In the genomic region with DNA sequence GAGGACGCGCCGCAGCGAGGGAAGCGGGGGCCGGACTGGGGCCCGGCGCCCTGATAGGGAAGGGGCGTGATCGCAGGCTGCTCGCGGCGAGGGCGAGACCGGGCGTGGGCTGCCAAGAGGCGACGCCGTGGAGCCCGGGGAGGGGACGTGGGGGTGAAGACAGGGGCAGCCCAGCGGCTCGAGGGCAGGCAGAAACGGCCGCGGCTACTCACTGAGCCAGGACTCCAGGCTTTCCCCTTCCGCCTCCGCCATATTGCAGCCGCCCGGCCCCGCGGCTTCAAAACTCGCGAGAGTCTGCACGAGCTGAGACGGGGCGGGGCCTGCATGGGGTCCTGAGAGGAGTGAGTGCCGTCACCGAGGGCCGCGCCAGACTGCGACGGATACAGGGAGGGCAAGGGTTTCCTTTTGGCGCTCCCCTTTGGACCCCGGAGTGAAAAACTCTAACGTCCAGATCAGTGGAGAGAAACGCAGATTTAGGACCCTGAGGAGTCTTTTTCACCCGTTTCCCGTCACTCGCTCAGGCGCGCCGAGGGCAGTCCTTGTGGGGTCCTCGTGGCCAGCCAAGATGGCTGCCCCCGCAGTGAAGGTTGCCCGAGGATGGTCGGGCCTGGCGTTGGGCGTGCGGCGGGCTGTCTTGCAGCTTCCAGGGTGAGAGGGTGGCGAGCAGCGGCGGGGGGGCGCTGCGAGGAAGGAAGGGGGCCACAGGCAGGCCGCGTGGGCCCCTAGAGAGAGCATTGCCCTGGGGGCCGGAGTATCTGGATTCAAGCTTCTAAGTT, we compare ENCODE assay signal across 8 cellular contexts. TPM values are rescaled to one million over a fixed set of nuclear protein-coding genes. Genes with fewer than 3 reads are reported as not detected.
DNase-seq lines count a peak whose midpoint lies in the region; ATAC-seq, FAIRE-seq and TF ChIP-seq lines count a peak whose summit lies in the region.

A gene with protein sequence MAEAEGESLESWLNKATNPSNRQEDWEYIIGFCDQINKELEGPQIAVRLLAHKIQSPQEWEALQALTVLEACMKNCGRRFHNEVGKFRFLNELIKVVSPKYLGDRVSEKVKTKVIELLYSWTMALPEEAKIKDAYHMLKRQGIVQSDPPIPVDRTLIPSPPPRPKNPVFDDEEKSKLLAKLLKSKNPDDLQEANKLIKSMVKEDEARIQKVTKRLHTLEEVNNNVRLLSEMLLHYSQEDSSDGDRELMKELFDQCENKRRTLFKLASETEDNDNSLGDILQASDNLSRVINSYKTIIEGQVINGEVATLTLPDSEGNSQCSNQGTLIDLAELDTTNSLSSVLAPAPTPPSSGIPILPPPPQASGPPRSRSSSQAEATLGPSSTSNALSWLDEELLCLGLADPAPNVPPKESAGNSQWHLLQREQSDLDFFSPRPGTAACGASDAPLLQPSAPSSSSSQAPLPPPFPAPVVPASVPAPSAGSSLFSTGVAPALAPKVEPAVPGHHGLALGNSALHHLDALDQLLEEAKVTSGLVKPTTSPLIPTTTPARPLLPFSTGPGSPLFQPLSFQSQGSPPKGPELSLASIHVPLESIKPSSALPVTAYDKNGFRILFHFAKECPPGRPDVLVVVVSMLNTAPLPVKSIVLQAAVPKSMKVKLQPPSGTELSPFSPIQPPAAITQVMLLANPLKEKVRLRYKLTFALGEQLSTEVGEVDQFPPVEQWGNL (minus strand): TSS at position 271 of the 776 bp plus-strand sequence. CDS start 19 bp downstream, at position 252.
A gene (plus strand): TSS at position 544 of the 776 bp plus-strand sequence. CDS start 22 bp downstream, at position 566.

- H3K27ac Mint-ChIP-seq in activated T-helper 2 cell treated with anti-CD3 and anti-CD28 coated beads, Interferon-gamma antibody, Interleukin-2, Interleukin-4, amounts not matched to agents 10 μg/mL and 5 μg/mL and 100 μg/mL, durations not matched to agents 14 hours and 24 hours and 36 hours: peak within 1 kb of the TSS; percentile 100
- peak within 1 kb of the TSS; percentile 100 for H3K27ac Mint-ChIP-seq in nephron
- H3K27ac Mint-ChIP-seq in stimulated activated naive CD8-positive, alpha-beta T cell treated with anti-CD3 and anti-CD28 coated beads, Interleukin-15, Interleukin-2, amounts not matched to agents 100 ng/mL and 50 ng/mL, for 24 hours: peak within 1 kb of the TSS; percentile 99

- H3K27ac ChIP-seq in DOHH2 (ENCODE audit: low read depth, low read length) (peak within 1 kb of the TSS; percentile 70), RWPE2 (ENCODE audit: poor library complexity, severe bottlenecking) (peak within 1 kb of the TSS; percentile 74)

- H2AFZ ChIP-seq in Loucy (ENCODE audit: low read length): peak within 1 kb of the TSS; percentile 82

- H3K4me3 ChIP-seq in DOHH2 (ENCODE audit: low read length) (peak within 1 kb of the TSS; percentile 91), Loucy (ENCODE audit: low read length, poor library complexity, severe bottlenecking) (peak within 1 kb of the TSS; percentile 93), RWPE2 (ENCODE audit: severe bottlenecking) (peak within 1 kb of the TSS; percentile 71)

- no peaks in the 10 kb centered on the region for H3K9me3 Mint-ChIP-seq in activated T-helper 2 cell treated with anti-CD3 and anti-CD28 coated beads, Interferon-gamma antibody, Interleukin-2, Interleukin-4, amounts not matched to agents 10 μg/mL and 5 μg/mL and 100 μg/mL, durations not matched to agents 14 hours and 24 hours and 36 hours
- H3K9me3 Mint-ChIP-seq in nephron: no peaks in the 10 kb centered on the region
- H3K9me3 Mint-ChIP-seq in stimulated activated naive CD8-positive, alpha-beta T cell treated with anti-CD3 and anti-CD28 coated beads, Interleukin-15, Interleukin-2, amounts not matched to agents 100 ng/mL and 50 ng/mL, for 24 hours: no peaks in the 10 kb centered on the region

- H3F3A ChIP-seq in DOHH2 (ENCODE audit: control insufficient read depth, insufficient read depth) (peaks cover 3% of the 10 kb centered on the region; the same call in 1 of the 2 replicates), Loucy (ENCODE audit: low read depth) (no peaks in the 10 kb centered on the region)

- peak; percentile 87 for TF ChIP-seq POLR2A in H54 (IDR thresholded peaks at IDR 0.05; ENCODE audit: low read depth, low read length)

- H3K4me1 Mint-ChIP-seq in activated T-helper 2 cell treated with anti-CD3 and anti-CD28 coated beads, Interferon-gamma antibody, Interleukin-2, Interleukin-4, amounts not matched to agents 10 μg/mL and 5 μg/mL and 100 μg/mL, durations not matched to agents 14 hours and 24 hours and 36 hours (ENCODE audit: low read depth): peaks cover 43% of the 10 kb centered on the region
- H3K4me1 Mint-ChIP-seq in nephron: peaks cover 51% of the 10 kb centered on the region
- H3K4me1 Mint-ChIP-seq in stimulated activated naive CD8-positive, alpha-beta T cell treated with anti-CD3 and anti-CD28 coated beads, Interleukin-15, Interleukin-2, amounts not matched to agents 100 ng/mL and 50 ng/mL, for 24 hours (ENCODE audit: low read depth): peaks cover 68% of the 10 kb centered on the region

- peak within 1 kb of the TSS; percentile 88 for H3K4me2 ChIP-seq in DOHH2 (ENCODE audit: low read length)
- peak within 1 kb of the TSS; percentile 98 for H3K4me2 ChIP-seq in Loucy (ENCODE audit: low read depth, low read length, poor library complexity, severe bottlenecking)

- H3K27me3 ChIP-seq in DOHH2 (ENCODE audit: control insufficient read depth, low read length) (no peaks in the 10 kb centered on the region), Loucy (ENCODE audit: insufficient read depth, low read length, poor library complexity, severe bottlenecking) (no peaks in the 10 kb centered on the region), RWPE2 (ENCODE audit: insufficient read depth, poor library complexity, severe bottlenecking) (no peaks in the 10 kb centered on the region)

- intact Hi-C loops in activated T-helper 2 cell treated with anti-CD3 and anti-CD28 coated beads, Interferon-gamma antibody, Interleukin-2, Interleukin-4, amounts not matched to agents 10 μg/mL and 5 μg/mL and 100 μg/mL, durations not matched to agents 14 hours and 24 hours and 36 hours (cut with micrococcal nuclease): loop anchor here (1.0 to 10.0 kb wide), 4 partner anchors 9 to 323 kb away; a partner anchor contains a TSS

- H4K20me1 ChIP-seq in DOHH2 (ENCODE audit: control insufficient read depth, insufficient read depth, low read depth, low read length) (peaks cover 14% of the 10 kb centered on the region; the same call in 1 of the 2 replicates), Loucy (ENCODE audit: insufficient read depth, low read length, poor library complexity, severe bottlenecking) (peaks cover 13% of the 10 kb centered on the region)

- peak within 1 kb of the TSS; percentile 94 for H3K9ac ChIP-seq in Loucy (ENCODE audit: low read depth, low read length, poor library complexity, severe bottlenecking)

- H3K4me3 Mint-ChIP-seq in activated T-helper 2 cell treated with anti-CD3 and anti-CD28 coated beads, Interferon-gamma antibody, Interleukin-2, Interleukin-4, amounts not matched to agents 10 μg/mL and 5 μg/mL and 100 μg/mL, durations not matched to agents 14 hours and 24 hours and 36 hours (ENCODE audit: low read depth): peak within 1 kb of the TSS; percentile 99
- H3K4me3 Mint-ChIP-seq in nephron: peak within 1 kb of the TSS; percentile 99 to 100 (median 100)
- H3K4me3 Mint-ChIP-seq in stimulated activated naive CD8-positive, alpha-beta T cell treated with anti-CD3 and anti-CD28 coated beads, Interleukin-15, Interleukin-2, amounts not matched to agents 100 ng/mL and 50 ng/mL, for 24 hours: peak within 1 kb of the TSS; percentile 100

- H3K9me2 ChIP-seq in DOHH2 (replicated peaks; ENCODE audit: control insufficient read depth, low read length) (no peaks in the 10 kb centered on the region), Loucy (replicated peaks; ENCODE audit: low read depth, low read length) (no peaks in the 10 kb centered on the region)

- TF ChIP-seq CTCF in DOHH2 (IDR thresholded peaks at IDR 0.05; ENCODE audit: low read depth, low read length, poor library complexity, severe bottlenecking) (peak; percentile 7), Loucy (conservative IDR thresholded peaks at IDR 0.05; ENCODE audit: low read length) (no peak), RWPE2 (IDR thresholded peaks at IDR 0.05; ENCODE audit: poor library complexity, severe bottlenecking) (no peak), nephron (IDR thresholded peaks at IDR 0.05; ENCODE audit: unreplicated experiment in 3 of 3) (no peak)

- H3K9me3 ChIP-seq in DOHH2 (ENCODE audit: control insufficient read depth, insufficient read depth, low read length) (no peaks in the 10 kb centered on the region), Loucy (ENCODE audit: insufficient read depth, low read depth, low read length) (no peaks in the 10 kb centered on the region), RWPE2 (ENCODE audit: severe bottlenecking) (no peaks in the 10 kb centered on the region)

- DNase-seq in H54 (ENCODE audit: insufficient read length, low spot score) (peak; percentile 96), RWPE2 (ENCODE audit: low spot score) (peak; percentile 97), fibroblast of peridontal ligament (ENCODE audit: extremely low read depth) (peak; percentile 92)
- peak; percentile 93 for DNase-seq in activated T-helper 2 cell treated with anti-CD3 and anti-CD28 coated beads, Interferon-gamma antibody, Interleukin-2, Interleukin-4, amounts not matched to agents 10 μg/mL and 5 μg/mL and 100 μg/mL, durations not matched to agents 14 hours and 24 hours and 36 hours (ENCODE audit: low spot score)

- no peaks in the 10 kb centered on the region for H3K27me3 Mint-ChIP-seq in activated T-helper 2 cell treated with anti-CD3 and anti-CD28 coated beads, Interferon-gamma antibody, Interleukin-2, Interleukin-4, amounts not matched to agents 10 μg/mL and 5 μg/mL and 100 μg/mL, durations not matched to agents 14 hours and 24 hours and 36 hours (ENCODE audit: low read depth)
- H3K27me3 Mint-ChIP-seq in nephron (ENCODE audit: low read depth): no peaks in the 10 kb centered on the region
- no peaks in the 10 kb centered on the region for H3K27me3 Mint-ChIP-seq in stimulated activated naive CD8-positive, alpha-beta T cell treated with anti-CD3 and anti-CD28 coated beads, Interleukin-15, Interleukin-2, amounts not matched to agents 100 ng/mL and 50 ng/mL, for 24 hours

- peak; percentile 92 for ATAC-seq in RWPE2 (ENCODE audit: low read depth)

- H3K36me3 ChIP-seq in DOHH2 (ENCODE audit: control insufficient read depth, low read length) (peaks cover 60% of the 10 kb centered on the region), Loucy (ENCODE audit: insufficient read depth, low read length) (peaks cover 13% of the 10 kb centered on the region; the same call in 1 of the 2 replicates), RWPE2 (ENCODE audit: low read depth) (peaks cover 43% of the 10 kb centered on the region)

- H3K4me1 ChIP-seq in DOHH2 (ENCODE audit: control insufficient read depth, low read length) (peaks cover 28% of the 10 kb centered on the region), Loucy (ENCODE audit: insufficient read depth, low read length, poor library complexity, severe bottlenecking) (peaks cover 22% of the 10 kb centered on the region), RWPE2 (ENCODE audit: insufficient read depth, poor library complexity, severe bottlenecking) (peaks cover 6% of the 10 kb centered on the region)

- no peak for FAIRE-seq in H54 (lab: Jason Lieb, UNC)

- peaks cover 57% of the 10 kb centered on the region for H3K36me3 Mint-ChIP-seq in activated T-helper 2 cell treated with anti-CD3 and anti-CD28 coated beads, Interferon-gamma antibody, Interleukin-2, Interleukin-4, amounts not matched to agents 10 μg/mL and 5 μg/mL and 100 μg/mL, durations not matched to agents 14 hours and 24 hours and 36 hours (ENCODE audit: low read depth)
- peaks cover 24% of the 10 kb centered on the region for H3K36me3 Mint-ChIP-seq in nephron (ENCODE audit: low read depth)
- peaks cover 51% of the 10 kb centered on the region for H3K36me3 Mint-ChIP-seq in stimulated activated naive CD8-positive, alpha-beta T cell treated with anti-CD3 and anti-CD28 coated beads, Interleukin-15, Interleukin-2, amounts not matched to agents 100 ng/mL and 50 ng/mL, for 24 hours (ENCODE audit: low read depth)

- H3K79me2 ChIP-seq in DOHH2 (ENCODE audit: control insufficient read depth, low read length) (peaks cover 67% of the 10 kb centered on the region), Loucy (ENCODE audit: insufficient read depth, low read length) (peaks cover 53% of the 10 kb centered on the region)

RNA-seq across cellular contexts. Expression of the first gene that starts in this region (rescaled TPM):
- total RNA-seq in activated T-helper 2 cell treated with anti-CD3 and anti-CD28 coated beads, Interferon-gamma antibody, Interleukin-2, Interleukin-4, amounts not matched to agents 10 μg/mL and 5 μg/mL and 100 μg/mL, durations not matched to agents 14 hours and 24 hours and 36 hours: 71.7 and 77.2 TPM in 2 replicates

RNA-seq across cellular contexts. Expression of the second gene that starts in this region (rescaled TPM):
- total RNA-seq in activated T-helper 2 cell treated with anti-CD3 and anti-CD28 coated beads, Interferon-gamma antibody, Interleukin-2, Interleukin-4, amounts not matched to agents 10 μg/mL and 5 μg/mL and 100 μg/mL, durations not matched to agents 14 hours and 24 hours and 36 hours: 99.4 and 101 TPM in 2 replicates

Comparison
In these comparisons a context has a peak if more than half of its experiments do, and no peak if none do; other contexts are left out.
1. Peak in every context shown above with its lines: DNase-seq, ATAC-seq, H3K4me3 ChIP-seq and H3K27ac ChIP-seq.